In the genomic region with DNA sequence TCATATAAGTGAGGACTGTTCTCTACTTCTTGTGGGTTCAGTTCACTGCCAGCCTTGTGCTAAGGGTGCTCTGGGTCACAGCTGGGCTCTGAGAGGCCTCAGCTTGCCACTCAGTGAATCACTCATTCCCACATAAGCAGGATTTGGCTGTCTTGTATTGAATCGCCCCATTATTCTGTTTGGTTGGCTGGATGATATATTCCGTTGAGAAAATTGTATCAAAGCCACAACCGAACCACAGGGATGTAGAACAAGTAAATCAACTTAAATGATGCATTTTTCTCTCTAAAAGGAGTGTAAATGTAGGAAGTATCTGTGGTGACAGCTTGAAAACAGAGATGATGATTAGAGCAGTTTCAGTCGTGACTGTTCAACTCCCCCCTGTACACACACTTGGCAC, we compare ENCODE assay signal across 12 cellular contexts. TPM values are rescaled to one million over a fixed set of nuclear protein-coding genes. Genes with fewer than 3 reads are reported as not detected.
DNase-seq lines count a peak whose midpoint lies in the region; ATAC-seq, FAIRE-seq and TF ChIP-seq lines count a peak whose summit lies in the region.
"Had no signal": no experiment of that assay in that cellular context is flagged by ENCODE, and none has a peak within 500 bp of the region (broad histone marks: within the 10 kb centered on the region; RNA-seq: fewer than 3 reads in every experiment).

No MANE protein-coding gene starts in this region.

- TF ChIP-seq EP300 in HepG2 (IDR thresholded peaks at IDR 0.05; ENCODE audit: low read depth in 2 of 2, low read length in 2 of 2): no peak
- TF ChIP-seq EP300 in HepG2 (CRISPR knock-in tag; IDR thresholded peaks at IDR 0.05; ENCODE audit: borderline replicate concordance): no peak

- no peaks in the 10 kb centered on the region for H3K9me3 ChIP-seq in GM23248 (ENCODE audit: low read depth)
- no peaks in the 10 kb centered on the region for H3K9me3 ChIP-seq in HepG2 (ENCODE audit: low read length)

- peak; percentile 60 for DNase-seq in Ammon's horn (ENCODE audit: low spot score)
- peak; percentile 52 for DNase-seq in GM23248
- no peak for DNase-seq in activated naive CD4-positive, alpha-beta T cell treated with anti-CD3 and anti-CD28 coated beads, Interleukin-2, amount 50 U/mL, for 72 hours (ENCODE audit: low spot score in 2 of 2)
- peak; percentile 22 for DNase-seq in midbrain (lab: John Stamatoyannopoulos, UW)
- DNase-seq in HepG2 (ENCODE audit: low spot score): no peak
- DNase-seq in NK-92 (lab: John Stamatoyannopoulos, UW; ENCODE audit: unreplicated experiment): no peak
- DNase-seq: amniotic stem cell, NCI-H446, T-helper 9 cell had no signal

- no peak overlapping the region for H3K4me3 ChIP-seq in GM23248
- H3K4me3 ChIP-seq in HepG2 (replicated peaks in 1 of 3; ENCODE audit: insufficient read depth in 1 of 3, low read depth in 2 of 3, low read length in 3 of 3): no peak overlapping the region

- in situ Hi-C loops in GM23248 (cut with MboI) (no loop called here), HepG2 (cut with HindIII; ENCODE audit: extremely low pct_ligation_motif_present, low pct_unique_long_range_greater_than_20kb) (no loop called here)

- H3K36me3 Mint-ChIP-seq in activated naive CD4-positive, alpha-beta T cell treated with anti-CD3 and anti-CD28 coated beads, Interleukin-2, amount 50 U/mL, for 72 hours: peaks cover 8 to 19% of the 10 kb centered on the region in 2 donors

- H2AFZ ChIP-seq in GM23248: no peak overlapping the region
- no peak overlapping the region for H2AFZ ChIP-seq in HepG2 (ENCODE audit: low read length)

- CTCF ChIA-PET in HepG2 (lab: Yijun Ruan, JAX; ENCODE audit: low intra/inter-chr PET ratio, low total read pairs): no interaction called here

- no peak overlapping the region for H3K27ac ChIP-seq in GM23248
- no peak overlapping the region for H3K27ac ChIP-seq in HepG2 (ENCODE audit: extremely low read length, insufficient read depth, low read length)

- TF ChIP-seq CTCF in HepG2 (CRISPR knock-in tag; IDR thresholded peaks at IDR 0.05): no peak

- no peaks in the 10 kb centered on the region for H3K36me3 ChIP-seq in GM23248 (ENCODE audit: low read depth)
- no peaks in the 10 kb centered on the region for H3K36me3 ChIP-seq in HepG2 (replicated peaks in 1 of 2; ENCODE audit: control insufficient read depth in 1 of 2, insufficient read depth in 2 of 2, low read length in 2 of 2)

- TF ChIP-seq POLR2A in HepG2 (IDR thresholded peaks at IDR 0.05; ENCODE audit: insufficient read depth in 1 of 2, low read depth in 2 of 2, low read length in 2 of 2): no peak

- no peak overlapping the region for H3K4me2 ChIP-seq in GM23248 (ENCODE audit: unreplicated experiment)
- H3K4me2 ChIP-seq in HepG2 (ENCODE audit: low read depth, low read length): no peak overlapping the region

- H3K9me2 ChIP-seq in GM23248 (ENCODE audit: insufficient read depth): no peaks in the 10 kb centered on the region

- no peak overlapping the region for H3K9ac ChIP-seq in GM23248
- no peak overlapping the region for H3K9ac ChIP-seq in HepG2 (ENCODE audit: insufficient read depth, low read depth, low read length)

- POLR2A ChIA-PET in HepG2 (lab: Yijun Ruan, JAX): no interaction called here

- peaks cover 68% of the 10 kb centered on the region for H3K79me2 ChIP-seq in GM23248 (ENCODE audit: insufficient read depth)
- no peaks in the 10 kb centered on the region for H3K79me2 ChIP-seq in HepG2 (ENCODE audit: insufficient read depth, low read length)

- BruUV-seq in HepG2 (replicated peaks; lab: Mats Ljungman, UMichigan): no TSS peak

- intact Hi-C loops in HepG2 (cut with micrococcal nuclease; ENCODE audit: unreplicated experiment): no loop called here

- H4K20me1 ChIP-seq in GM23248 (ENCODE audit: insufficient read depth) (no peaks in the 10 kb centered on the region), HepG2 (ENCODE audit: insufficient read depth, low read length) (no peaks in the 10 kb centered on the region)

- 34 to 36% methylated on average over 4 of the region's 4 CpGs for WGBS in GM23248 (ENCODE audit: low coverage in 1 of 2, low lambda C conversion rate in 2 of 2, missing lambda C conversion rate in 2 of 2), 2 experiments
- 94% methylated on average over 4 of the region's 4 CpGs for WGBS in HepG2 (ENCODE audit: low lambda C conversion rate)

- H3K4me1 ChIP-seq in GM23248 (ENCODE audit: insufficient read depth): peaks cover 10% of the 10 kb centered on the region; the same call in 1 of the 2 replicates
- peaks cover 45% of the 10 kb centered on the region for H3K4me1 ChIP-seq in HepG2 (ENCODE audit: insufficient read depth, low read length)

- peaks cover 14% of the 10 kb centered on the region; the same call in 1 of the 2 replicates for H3F3A ChIP-seq in GM23248 (ENCODE audit: insufficient read depth)

- FAIRE-seq in HepG2 (lab: Jason Lieb, UNC): no peak

- peak overlapping the region; percentile 89 to 93 for H3K27ac Mint-ChIP-seq in activated naive CD4-positive, alpha-beta T cell treated with anti-CD3 and anti-CD28 coated beads, Interleukin-2, amount 50 U/mL, for 72 hours
- H3K27ac Mint-ChIP-seq: mesothelial cell of epicardium had no signal

- H3K27me3 ChIP-seq in GM23248 (replicated peaks; ENCODE audit: insufficient read depth) (no peaks in the 10 kb centered on the region), HepG2 (ENCODE audit: control insufficient read depth in 1 of 2, insufficient read depth in 2 of 2, low read length in 2 of 2) (no peaks in the 10 kb centered on the region)

- H3K9me3 Mint-ChIP-seq in activated naive CD4-positive, alpha-beta T cell treated with anti-CD3 and anti-CD28 coated beads, Interleukin-2, amount 50 U/mL, for 72 hours: peaks cover 3 to 5% of the 10 kb centered on the region in 2 donors

- no peak for TF ChIP-seq RAD21 in HepG2 (CRISPR knock-in tag; IDR thresholded peaks at IDR 0.05)

- ATAC-seq in activated naive CD4-positive, alpha-beta T cell treated with anti-CD3 and anti-CD28 coated beads, Interleukin-2, amount 50 U/mL, for 72 hours: peak; percentile 69 to 72
- ATAC-seq in HepG2 (no peak), GM21526 (IDR thresholded peaks at IDR 0.05; ENCODE audit: low FRiP score, unreplicated experiment) (no peak), GM18907 (IDR thresholded peaks at IDR 0.05; ENCODE audit: unreplicated experiment) (no peak)

TF ChIP-seq in HepG2, 621 proteins besides CTCF, POLR2A, EP300 and RAD21:
- TF ChIP-seq AGO1 (IDR thresholded peaks at IDR 0.05; ENCODE audit: low read depth, low read length, poor library complexity, severe bottlenecking): no peak
- TF ChIP-seq, protein P1, sequence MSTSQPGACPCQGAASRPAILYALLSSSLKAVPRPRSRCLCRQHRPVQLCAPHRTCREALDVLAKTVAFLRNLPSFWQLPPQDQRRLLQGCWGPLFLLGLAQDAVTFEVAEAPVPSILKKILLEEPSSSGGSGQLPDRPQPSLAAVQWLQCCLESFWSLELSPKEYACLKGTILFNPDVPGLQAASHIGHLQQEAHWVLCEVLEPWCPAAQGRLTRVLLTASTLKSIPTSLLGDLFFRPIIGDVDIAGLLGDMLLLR (CRISPR knock-in tag; IDR thresholded peaks at IDR 0.05): no peak
- TF ChIP-seq ATF7-NPFF (CRISPR knock-in tag; IDR thresholded peaks at IDR 0.05; ENCODE audit: low read depth): no peak
- TF ChIP-seq ZNF263 (CRISPR knock-in tag; IDR thresholded peaks at IDR 0.05): no peak
- TF ChIP-seq YEATS2 (CRISPR knock-in tag; IDR thresholded peaks at IDR 0.05; ENCODE audit: borderline replicate concordance): no peak

RNA-seq across cellular contexts. Expression of a gene that starts 39.6 kb away (rescaled TPM):
- 24.3 and 24.4 TPM in 2 replicates for total RNA-seq in GM23248 (2014; rRNA removed; shearing (Covaris generic))
- polyA plus RNA-seq in GM23248 (2016; fragmentation: Nextera tagmentation; extraction: Ambion mirVana) (15.7 and 17.3 TPM in 2 replicates), HepG2 (2011; rRNA removed) (14.9 and 19.1 TPM in 2 replicates)
- total RNA-seq in activated naive CD4-positive, alpha-beta T cell treated with anti-CD3 and anti-CD28 coated beads, Interleukin-2, amount 50 U/mL, for 72 hours: 10 to 100 TPM; 44.0 to 46.2 TPM
- total RNA-seq in HepG2 (2016; rRNA removed; fragmentation: Illumina TruSeq; extraction: Trizol): 25.9 and 28.1 TPM in 2 replicates
- 52.8 and 57.1 TPM in 2 replicates for total RNA-seq in HepG2 (2016; cell fraction: cytosol; rRNA removed; fragmentation: Illumina TruSeq; extraction: Trizol; ENCODE audit: low read depth)
- 23.2 and 24.1 TPM in 2 replicates for total RNA-seq in HepG2 (2016; cell fraction: insoluble cytoplasmic fraction; rRNA removed; fragmentation: Illumina TruSeq; extraction: Trizol)
- total RNA-seq in HepG2 (2016; cell fraction: membrane; rRNA removed; fragmentation: Illumina TruSeq; extraction: Trizol): 53.3 and 53.4 TPM in 2 replicates
- total RNA-seq in HepG2 (2016; cell fraction: nucleus; rRNA removed; fragmentation: Illumina TruSeq; extraction: Trizol): 21.2 and 27.7 TPM in 2 replicates
- 8.9 and 10.8 TPM in 2 replicates for polyA plus RNA-seq in HepG2 (2011; cell fraction: cytosol; rRNA removed)
- polyA plus RNA-seq in HepG2 (2011; cell fraction: nucleus; rRNA removed): 17.1 and 18.8 TPM in 2 replicates
- polyA plus RNA-seq in HepG2 (2012): 9.2 and 12.3 TPM in 2 replicates
- polyA plus RNA-seq in HepG2 (2016; cell fraction: cytosol; fragmentation: Illumina TruSeq; extraction: Trizol; ENCODE audit: low read depth): 50.0 and 57.9 TPM in 2 replicates
- polyA plus RNA-seq in HepG2 (2016; cell fraction: insoluble cytoplasmic fraction; fragmentation: Illumina TruSeq; extraction: Trizol; ENCODE audit: low read depth): 23.4 and 24.5 TPM in 2 replicates
- 47.4 and 56.0 TPM in 2 replicates for polyA plus RNA-seq in HepG2 (2016; cell fraction: membrane; fragmentation: Illumina TruSeq; extraction: Trizol; ENCODE audit: low read depth)
- 25.5 and 26.3 TPM in 2 replicates for polyA plus RNA-seq in HepG2 (2016; cell fraction: nucleus; fragmentation: Illumina TruSeq; extraction: Trizol; ENCODE audit: insufficient read depth, low read depth)
- 10.1 and 38.1 TPM in 2 replicates for polyA minus RNA-seq in HepG2 (2011; rRNA and poly(A)+ RNA removed; ENCODE audit: low replicate concordance)
- 14.6 and 16.9 TPM in 2 replicates for polyA minus RNA-seq in HepG2 (2011; cell fraction: cytosol; rRNA and poly(A)+ RNA removed)
- polyA minus RNA-seq in HepG2 (2011; cell fraction: nucleus; rRNA and poly(A)+ RNA removed): 31.3 and 32.3 TPM in 2 replicates

Comparison
In these comparisons a context has a peak if more than half of its experiments do, and no peak if none do; other contexts are left out.
1. DNase-seq: peak in Ammon's horn (single experiment), GM23248 (single experiment) and midbrain (single experiment); none in activated naive CD4-positive, alpha-beta T cell treated with anti-CD3 and anti-CD28 coated beads, Interleukin-2, amount 50 U/mL, for 72 hours (0 of 2), HepG2 (single experiment) and NK-92 (single experiment).
2. ATAC-seq: peak in activated naive CD4-positive, alpha-beta T cell treated with anti-CD3 and anti-CD28 coated beads, Interleukin-2, amount 50 U/mL, for 72 hours (2 of 2); none in HepG2 (single experiment), GM21526 (single experiment) and GM18907 (single experiment).